19 cellular contexts compared by ENCODE assay signal in the genomic region with DNA sequence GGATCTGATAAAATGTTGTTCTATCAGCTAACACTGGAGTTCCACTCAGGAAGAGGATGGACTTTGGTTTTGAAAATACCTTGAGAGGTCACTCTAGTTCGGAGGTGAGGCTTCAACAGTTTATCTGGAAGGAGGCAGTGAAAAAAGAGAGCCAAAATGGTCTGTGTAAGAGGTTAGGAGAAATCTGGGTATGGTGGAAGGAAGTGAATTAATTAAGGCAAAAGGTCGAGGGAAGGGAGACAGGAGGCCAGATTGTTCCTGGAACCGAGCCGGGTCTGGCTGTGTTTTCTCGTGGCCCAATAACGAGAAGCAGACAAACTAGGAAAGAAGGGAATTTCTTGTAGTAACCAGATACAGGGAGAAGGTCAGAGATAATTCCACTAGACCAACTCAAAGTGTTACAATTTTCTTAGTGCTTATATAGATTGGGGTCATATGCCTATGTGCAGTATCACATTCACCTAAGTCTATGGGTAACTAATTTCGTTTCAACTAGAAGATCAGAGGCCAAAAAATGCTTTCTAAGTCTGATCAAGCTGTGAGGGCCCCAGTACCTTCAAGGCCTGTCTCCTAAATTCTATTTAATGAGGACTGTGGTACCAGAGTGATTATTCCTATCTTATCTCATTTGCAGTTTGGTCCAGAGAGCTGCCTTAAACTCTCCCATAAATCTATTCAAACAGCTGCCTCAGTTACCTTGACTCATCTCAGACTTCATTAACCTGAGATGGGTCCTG.
DNase-seq lines count a peak whose midpoint lies in the region; ATAC-seq and TF ChIP-seq lines count a peak whose summit lies in the region.
"Had no signal": no experiment of that assay in that cellular context is flagged by ENCODE, and none has a peak within 500 bp of the region (broad histone marks: within the 10 kb centered on the region; RNA-seq: fewer than 3 reads in every experiment).

No MANE protein-coding gene starts in this region.

- DNase-seq in dermis microvascular lymphatic vessel endothelial cell (ENCODE audit: low read depth in 2 of 2) (peak; percentile 40 to 68), left cardiac atrium (peak; percentile 65), posterior vena cava (ENCODE audit: low spot score) (peak; percentile 93), uterus (peak; percentile 80 to 83)
- DNase-seq in stimulated activated naive CD8-positive, alpha-beta T cell treated with anti-CD3 and anti-CD28 coated beads, Interleukin-15, amount 100 ng/mL, for 72 hours: no peak
- no peak for DNase-seq in activated T-cell treated with anti-CD3 and anti-CD28 coated beads, Interleukin-2, amount 50 U/mL, for 72 hours
- DNase-seq: activated CD4-positive, alpha-beta T cell treated with anti-CD3 and anti-CD28 coated beads for 4 hours; activated CD8-positive, alpha-beta memory T cell treated with anti-CD3 and anti-CD28 coated beads, Interleukin-2, amount 10 ng/mL, durations not matched to agents 7 days and 5 days; HCEC 1CT; NCI-H187 treated with DMSO at 0.1 percent for 48 hours; NCI-H2227 treated with DMSO at 0.1 percent for 48 hours; NCI-H774; PC-3; stimulated activated CD8-positive, alpha-beta memory T cell treated with anti-CD3 and anti-CD28 coated beads, Interleukin-4, amount 100 ng/mL, for 48 hours; T-cell had no signal

- no peaks in the 10 kb centered on the region for H3K4me1 Mint-ChIP-seq in stimulated activated naive CD8-positive, alpha-beta T cell treated with anti-CD3 and anti-CD28 coated beads, Interleukin-15, amount 100 ng/mL, for 72 hours
- H3K4me1 Mint-ChIP-seq in activated T-cell treated with anti-CD3 and anti-CD28 coated beads, Interleukin-2, amount 50 U/mL, for 72 hours (ENCODE audit: low read depth): no peaks in the 10 kb centered on the region
- H3K4me1 Mint-ChIP-seq: activated CD8-positive, alpha-beta memory T cell treated with anti-CD3 and anti-CD28 coated beads, Interleukin-2, amount 10 ng/mL, durations not matched to agents 7 days and 5 days; T-cell had no signal

- no peaks in the 10 kb centered on the region for H3K27me3 ChIP-seq in uterus

- intact Hi-C loops in left cardiac atrium (cut with DNase I): no loop called here
- intact Hi-C loops in posterior vena cava (cut with DNase I): no loop called here
- intact Hi-C loops in uterus (cut with DNase I; ENCODE audit: low total_unique reads): no loop called here

- peaks cover 12 to 16% of the 10 kb centered on the region in 2 donors for H3K36me3 Mint-ChIP-seq in activated T-cell treated with anti-CD3 and anti-CD28 coated beads, Interleukin-2, amount 50 U/mL, for 72 hours (ENCODE audit: insufficient read depth in 2 of 2)

- no peaks in the 10 kb centered on the region for H3K36me3 ChIP-seq in uterus
- H3K36me3 ChIP-seq: prostate gland had no signal

- TF ChIP-seq CTCF in uterus (IDR thresholded peaks at IDR 0.05): no peak

- no peak overlapping the region for H3K4me3 Mint-ChIP-seq in stimulated activated naive CD8-positive, alpha-beta T cell treated with anti-CD3 and anti-CD28 coated beads, Interleukin-15, amount 100 ng/mL, for 72 hours
- H3K4me3 Mint-ChIP-seq in activated T-cell treated with anti-CD3 and anti-CD28 coated beads, Interleukin-2, amount 50 U/mL, for 72 hours: no peak overlapping the region
- H3K4me3 Mint-ChIP-seq: activated CD8-positive, alpha-beta memory T cell treated with anti-CD3 and anti-CD28 coated beads, Interleukin-2, amount 10 ng/mL, durations not matched to agents 7 days and 5 days; T-cell had no signal

- TF ChIP-seq POLR2A in uterus (IDR thresholded peaks at IDR 0.05): no peak

- no peak overlapping the region for H3K27ac Mint-ChIP-seq in stimulated activated naive CD8-positive, alpha-beta T cell treated with anti-CD3 and anti-CD28 coated beads, Interleukin-15, amount 100 ng/mL, for 72 hours
- H3K27ac Mint-ChIP-seq in activated T-cell treated with anti-CD3 and anti-CD28 coated beads, Interleukin-2, amount 50 U/mL, for 72 hours: no peak overlapping the region
- H3K27ac Mint-ChIP-seq: activated CD8-positive, alpha-beta memory T cell treated with anti-CD3 and anti-CD28 coated beads, Interleukin-2, amount 10 ng/mL, durations not matched to agents 7 days and 5 days; activated T-helper 2 cell treated with anti-CD3 and anti-CD28 coated beads, Interferon-gamma antibody, Interleukin-2, Interleukin-4, amounts not matched to agents 10 μg/mL and 5 μg/mL and 100 μg/mL, durations not matched to agents 14 hours and 24 hours and 36 hours; T-cell had no signal

- peaks cover 21 to 26% of the 10 kb centered on the region in 2 donors for H3K9me3 Mint-ChIP-seq in stimulated activated naive CD8-positive, alpha-beta T cell treated with anti-CD3 and anti-CD28 coated beads, Interleukin-15, amount 100 ng/mL, for 72 hours
- H3K9me3 Mint-ChIP-seq in activated T-cell treated with anti-CD3 and anti-CD28 coated beads, Interleukin-2, amount 50 U/mL, for 72 hours: peaks cover 11 to 13% of the 10 kb centered on the region in 2 donors

- no peaks in the 10 kb centered on the region for H3K27me3 Mint-ChIP-seq in stimulated activated naive CD8-positive, alpha-beta T cell treated with anti-CD3 and anti-CD28 coated beads, Interleukin-15, amount 100 ng/mL, for 72 hours
- no peaks in the 10 kb centered on the region for H3K27me3 Mint-ChIP-seq in activated T-cell treated with anti-CD3 and anti-CD28 coated beads, Interleukin-2, amount 50 U/mL, for 72 hours (ENCODE audit: low read depth)

- H3K9me3 ChIP-seq in uterus: no peaks in the 10 kb centered on the region
- H3K9me3 ChIP-seq: prostate gland had no signal

- peak; percentile 66 to 88 for ATAC-seq in left cardiac atrium
- ATAC-seq in HG02885 (IDR thresholded peaks at IDR 0.05; ENCODE audit: poor library complexity, unreplicated experiment): no peak
- no peak for ATAC-seq in stimulated activated naive CD8-positive, alpha-beta T cell treated with anti-CD3 and anti-CD28 coated beads, Interleukin-15, amount 100 ng/mL, for 72 hours
- no peak for ATAC-seq in activated T-cell treated with anti-CD3 and anti-CD28 coated beads, Interleukin-2, amount 50 U/mL, for 72 hours (replicated peaks in 1 of 2)
- ATAC-seq: activated CD8-positive, alpha-beta memory T cell treated with anti-CD3 and anti-CD28 coated beads, Interleukin-2, amount 10 ng/mL, durations not matched to agents 7 days and 5 days; PC-3; T-cell had no signal

- H3K4me1 ChIP-seq in uterus: no peaks in the 10 kb centered on the region
- H3K4me1 ChIP-seq: prostate gland had no signal

- H3K27ac ChIP-seq in uterus: peak overlapping the region; percentile 65 to 71
- H3K27ac ChIP-seq: epithelial cell of prostate, prostate gland had no signal

- no peak overlapping the region for H3K4me3 ChIP-seq in uterus
- H3K4me3 ChIP-seq: prostate gland had no signal

Comparison
In these comparisons a context has a peak if more than half of its experiments do, and no peak if none do; other contexts are left out.
1. DNase-seq: peak in dermis microvascular lymphatic vessel endothelial cell (2 of 2), left cardiac atrium (single experiment), posterior vena cava (single experiment) and uterus (2 of 2); none in stimulated activated naive CD8-positive, alpha-beta T cell treated with anti-CD3 and anti-CD28 coated beads, Interleukin-15, amount 100 ng/mL, for 72 hours (0 of 2) and activated T-cell treated with anti-CD3 and anti-CD28 coated beads, Interleukin-2, amount 50 U/mL, for 72 hours (0 of 2).
2. ATAC-seq: peak in left cardiac atrium (2 of 2); none in HG02885 (single experiment), stimulated activated naive CD8-positive, alpha-beta T cell treated with anti-CD3 and anti-CD28 coated beads, Interleukin-15, amount 100 ng/mL, for 72 hours (single experiment) and activated T-cell treated with anti-CD3 and anti-CD28 coated beads, Interleukin-2, amount 50 U/mL, for 72 hours (0 of 2).